In the genomic region with DNA sequence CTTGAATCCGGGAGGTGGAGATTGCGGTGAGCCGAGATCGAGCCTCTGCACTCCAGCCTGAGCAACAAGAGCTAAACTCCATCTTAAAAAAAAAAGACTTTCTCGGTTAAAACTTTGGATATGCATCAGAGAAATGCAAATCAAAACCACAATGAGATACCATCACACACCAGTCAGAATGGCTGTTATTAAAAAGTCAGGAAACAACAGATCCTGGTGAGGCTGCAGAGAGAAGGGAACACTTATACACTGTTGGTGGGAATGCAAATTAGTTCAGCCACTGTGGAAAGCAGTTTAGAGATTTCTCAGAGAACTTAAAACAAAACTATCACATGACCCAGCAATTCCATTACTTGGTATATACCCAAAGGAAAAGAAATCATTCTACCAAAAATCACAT, we compare ENCODE assay signal across 19 cellular contexts.
DNase-seq lines count a peak whose midpoint lies in the region; ATAC-seq, FAIRE-seq and TF ChIP-seq lines count a peak whose summit lies in the region.
"Had no signal": no experiment of that assay in that cellular context is flagged by ENCODE, and none has a peak within 500 bp of the region (broad histone marks: within the 10 kb centered on the region; RNA-seq: fewer than 3 reads in every experiment).

No MANE protein-coding gene starts in this region.

- no peak for ATAC-seq in GM18907 (IDR thresholded peaks at IDR 0.05; ENCODE audit: unreplicated experiment)
- no peak for ATAC-seq in left ventricle myocardium superior
- ATAC-seq in foreskin keratinocyte: no peak
- ATAC-seq: GM12878, HCT116 had no signal

- H3K4me3 Mint-ChIP-seq in astrocyte (ENCODE audit: unreplicated experiment): no peak overlapping the region
- H3K4me3 Mint-ChIP-seq: CD4-positive, CD25-positive, alpha-beta regulatory T cell had no signal

- no peaks in the 10 kb centered on the region for H3K4me1 Mint-ChIP-seq in astrocyte (ENCODE audit: low read depth, unreplicated experiment)
- H3K4me1 Mint-ChIP-seq: CD4-positive, CD25-positive, alpha-beta regulatory T cell had no signal

- H3K4me1 ChIP-seq in astrocyte (ENCODE audit: insufficient read depth, low read length) (no peaks in the 10 kb centered on the region), left ventricle myocardium inferior (no peaks in the 10 kb centered on the region), foreskin keratinocyte (no peaks in the 10 kb centered on the region)
- H3K4me1 ChIP-seq: BE2C, Caco-2 had no signal

- H2AFZ ChIP-seq in astrocyte (ENCODE audit: low read depth, low read length): no peak overlapping the region

- peaks cover 2% of the 10 kb centered on the region for H3K9me3 Mint-ChIP-seq in astrocyte (ENCODE audit: unreplicated experiment)
- H3K9me3 Mint-ChIP-seq: CD4-positive, CD25-positive, alpha-beta regulatory T cell had no signal

- no peak overlapping the region for H3K4me3 ChIP-seq in astrocyte (ENCODE audit: insufficient read depth, low read depth, low read length)
- no peak overlapping the region for H3K4me3 ChIP-seq in left ventricle myocardium inferior
- H3K4me3 ChIP-seq: GM12878 had no signal

- TF ChIP-seq CTCF in astrocyte (IDR thresholded peaks at IDR 0.05; ENCODE audit: insufficient read depth, low read depth, low read length): no peak
- no peak for TF ChIP-seq CTCF in left ventricle myocardium inferior (IDR thresholded peaks at IDR 0.05; ENCODE audit: borderline replicate concordance)
- TF ChIP-seq CTCF in foreskin keratinocyte (conservative IDR thresholded peaks at IDR 0.05): no peak

- H3K27ac Mint-ChIP-seq in astrocyte (ENCODE audit: unreplicated experiment): no peak overlapping the region
- H3K27ac Mint-ChIP-seq: CD4-positive, CD25-positive, alpha-beta regulatory T cell had no signal

- DNase-seq in ELR (ENCODE audit: low read depth) (peak; percentile 32), NCI-H526 (lab: John Stamatoyannopoulos, UW) (peak; percentile 92 to 96), astrocyte (ENCODE audit: low read depth) (peak; percentile 16), left ventricle myocardium inferior (no peak), left ventricle myocardium superior (no peak), foreskin keratinocyte (no peak)
- DNase-seq: ACHN; BE2C; C1 segment of cervical spinal cord; Caco-2; CD4-positive, CD25-positive, alpha-beta regulatory T cell; DMS79; GOT3; H7; KG1 had no signal

- H3K9ac ChIP-seq in astrocyte (ENCODE audit: low read length): no peak overlapping the region

- no peak overlapping the region for H3K27ac ChIP-seq in astrocyte (ENCODE audit: low read depth, low read length)
- no peak overlapping the region for H3K27ac ChIP-seq in left ventricle myocardium inferior (replicated peaks)
- no peak overlapping the region for H3K27ac ChIP-seq in foreskin keratinocyte

- H3K9me3 ChIP-seq in astrocyte (ENCODE audit: insufficient read depth, low read depth, low read length): no peaks in the 10 kb centered on the region
- H3K9me3 ChIP-seq in left ventricle myocardium inferior (replicated peaks): no peaks in the 10 kb centered on the region
- H3K9me3 ChIP-seq: BE2C, Caco-2 had no signal

- H3K36me3 ChIP-seq in astrocyte (ENCODE audit: insufficient read depth, low read length): no peaks in the 10 kb centered on the region
- no peaks in the 10 kb centered on the region for H3K36me3 ChIP-seq in left ventricle myocardium inferior
- H3K36me3 ChIP-seq: BE2C had no signal

- no peaks in the 10 kb centered on the region for H4K20me1 ChIP-seq in astrocyte (ENCODE audit: insufficient read depth, low read length)

- H3K79me2 ChIP-seq in astrocyte (ENCODE audit: insufficient read depth, low read length): no peaks in the 10 kb centered on the region

- no peak for FAIRE-seq in astrocyte (lab: Jason Lieb, UNC)
- FAIRE-seq: D721Med, GM12878 had no signal

- no peak overlapping the region for H3K4me2 ChIP-seq in astrocyte (ENCODE audit: low read length)

- H3K27me3 ChIP-seq in astrocyte (ENCODE audit: insufficient read depth, low read length): no peaks in the 10 kb centered on the region
- no peaks in the 10 kb centered on the region for H3K27me3 ChIP-seq in left ventricle myocardium inferior (ENCODE audit: low read depth)
- H3K27me3 ChIP-seq in foreskin keratinocyte: no peaks in the 10 kb centered on the region
- H3K27me3 ChIP-seq: BE2C had no signal

- peaks cover 3% of the 10 kb centered on the region for H3K27me3 Mint-ChIP-seq in astrocyte (ENCODE audit: low read depth, unreplicated experiment)
- H3K27me3 Mint-ChIP-seq: CD4-positive, CD25-positive, alpha-beta regulatory T cell had no signal

- no peaks in the 10 kb centered on the region for H3K36me3 Mint-ChIP-seq in astrocyte (ENCODE audit: low read depth, unreplicated experiment)
- H3K36me3 Mint-ChIP-seq: CD4-positive, CD25-positive, alpha-beta regulatory T cell had no signal

- intact Hi-C loops in left ventricle myocardium inferior (cut with micrococcal nuclease): no loop called here
- intact Hi-C loops in left ventricle myocardium superior (cut with micrococcal nuclease): no loop called here

Comparison
In these comparisons a context has a peak if more than half of its experiments do, and no peak if none do; other contexts are left out.
1. DNase-seq: peak in ELR (single experiment), NCI-H526 (2 of 2) and astrocyte (single experiment); none in left ventricle myocardium inferior (single experiment), left ventricle myocardium superior (single experiment) and foreskin keratinocyte (0 of 2).